Comparison of ENCODE assay signal across 24 cellular contexts in the genomic region with DNA sequence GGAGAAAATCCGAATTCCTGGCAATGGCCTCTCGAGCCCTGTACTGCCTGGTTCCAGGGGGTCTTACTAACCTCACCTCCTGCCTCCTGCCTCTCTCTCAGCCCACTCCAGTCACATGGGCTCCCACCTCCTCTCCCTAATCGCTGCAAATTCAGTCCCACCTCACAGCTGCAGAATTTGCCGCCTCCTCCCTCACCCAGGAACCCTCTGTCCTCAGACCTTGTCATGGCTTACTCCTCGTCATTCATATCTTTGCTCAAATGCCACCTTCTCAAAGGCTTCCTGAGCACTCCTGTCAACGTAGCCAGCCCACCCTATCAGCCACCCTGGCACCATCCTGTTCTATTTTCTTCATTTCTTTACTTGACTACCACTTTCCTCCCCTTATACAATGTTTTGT.
"Had no signal": no experiment of that assay in that cellular context is flagged by ENCODE, and none has a peak within 500 bp of the region (broad histone marks: within the 10 kb centered on the region; RNA-seq: fewer than 3 reads in every experiment).

No MANE protein-coding gene starts in this region.

- H3K36me3 Mint-ChIP-seq: activated naive CD4-positive, alpha-beta T cell treated with anti-CD3 and anti-CD28 coated beads, Interleukin-2, amount 10 ng/mL, durations not matched to agents 7 days and 5 days; activated naive CD8-positive, alpha-beta T cell treated with anti-CD3 and anti-CD28 coated beads, Interleukin-2, amount 10 ng/mL, durations not matched to agents 7 days and 5 days; brain; WTC11 had no signal

- H3K9me3 ChIP-seq: ascending aorta, breast epithelium, esophagus squamous epithelium, gastroesophageal sphincter had no signal

- H3K36me3 ChIP-seq: ascending aorta, breast epithelium, cardiac muscle cell, esophagus squamous epithelium, gastroesophageal sphincter had no signal

- H3K4me3 ChIP-seq: ascending aorta, breast epithelium, cardiac muscle cell, esophagus squamous epithelium, gastroesophageal sphincter had no signal

- H3K4me1 ChIP-seq: ascending aorta, breast epithelium, esophagus squamous epithelium, gastroesophageal sphincter had no signal

- H3K27me3 ChIP-seq: ascending aorta, breast epithelium had no signal

- DNase-seq: activated CD4-positive, alpha-beta memory T cell treated with anti-CD3 and anti-CD28 coated beads, Interleukin-2, amount 10 ng/mL, durations not matched to agents 7 days and 5 days; activated CD4-positive, alpha-beta T cell treated with anti-CD3 and anti-CD28 coated beads for 1 hour; activated CD4-positive, alpha-beta T cell treated with anti-CD3 and anti-CD28 coated beads for 4 hours; activated CD4-positive, alpha-beta T cell treated with anti-CD3 and anti-CD28 coated beads, Interleukin-2, amount 10 ng/mL, durations not matched to agents 7 days and 5 days; activated CD4-positive, alpha-beta T cell treated with anti-CD3 and anti-CD28 coated beads, Interleukin-2, amount 50 U/mL, for 4 hours; activated CD8-positive, alpha-beta memory T cell treated with anti-CD3 and anti-CD28 coated beads, Interleukin-2, amount 50 U/mL, for 48 hours; activated gamma-delta T cell; activated naive CD4-positive, alpha-beta T cell; activated naive CD4-positive, alpha-beta T cell treated with anti-CD3 and anti-CD28 coated beads, Interleukin-2, amount 10 ng/mL, durations not matched to agents 7 days and 5 days; activated naive CD8-positive, alpha-beta T cell treated with anti-CD3 and anti-CD28 coated beads, Interleukin-2, amount 10 ng/mL, durations not matched to agents 7 days and 5 days; activated T-cell treated with anti-CD3 and anti-CD28 coated beads for 4 hours; activated T-cell treated with anti-CD3 and anti-CD28 coated beads, Interleukin-2, amount 50 U/mL, for 24 hours; activated T-cell treated with anti-CD3 and anti-CD28 coated beads, Interleukin-2, amount 50 U/mL, for 72 hours; effector CD8-positive, alpha-beta T cell; esophagus squamous epithelium; foreskin melanocyte; T-helper 2 cell had no signal

- ATAC-seq: activated T-cell treated with anti-CD3 and anti-CD28 coated beads, Interleukin-2, amount 50 U/mL, for 72 hours; gastroesophageal sphincter; WTC11 had no signal

- H3K27ac Mint-ChIP-seq: activated CD4-positive, alpha-beta memory T cell treated with anti-CD3 and anti-CD28 coated beads, Interleukin-2, amount 10 ng/mL, durations not matched to agents 7 days and 5 days; activated CD4-positive, alpha-beta T cell treated with anti-CD3 and anti-CD28 coated beads, Interleukin-2, amount 10 ng/mL, durations not matched to agents 7 days and 5 days; activated naive CD4-positive, alpha-beta T cell treated with anti-CD3 and anti-CD28 coated beads, Interleukin-2, amount 10 ng/mL, durations not matched to agents 7 days and 5 days; activated naive CD8-positive, alpha-beta T cell treated with anti-CD3 and anti-CD28 coated beads, Interleukin-2, amount 10 ng/mL, durations not matched to agents 7 days and 5 days; activated T-cell treated with anti-CD3 and anti-CD28 coated beads, Interleukin-2, amount 50 U/mL, for 24 hours; activated T-cell treated with anti-CD3 and anti-CD28 coated beads, Interleukin-2, amount 50 U/mL, for 72 hours; WTC11 had no signal

- H3K9me3 Mint-ChIP-seq: activated CD4-positive, alpha-beta memory T cell treated with anti-CD3 and anti-CD28 coated beads, Interleukin-2, amount 10 ng/mL, durations not matched to agents 7 days and 5 days; activated CD4-positive, alpha-beta T cell treated with anti-CD3 and anti-CD28 coated beads, Interleukin-2, amount 10 ng/mL, durations not matched to agents 7 days and 5 days; activated naive CD4-positive, alpha-beta T cell treated with anti-CD3 and anti-CD28 coated beads, Interleukin-2, amount 10 ng/mL, durations not matched to agents 7 days and 5 days; activated naive CD8-positive, alpha-beta T cell treated with anti-CD3 and anti-CD28 coated beads, Interleukin-2, amount 10 ng/mL, durations not matched to agents 7 days and 5 days; activated T-cell treated with anti-CD3 and anti-CD28 coated beads, Interleukin-2, amount 50 U/mL, for 24 hours; activated T-cell treated with anti-CD3 and anti-CD28 coated beads, Interleukin-2, amount 50 U/mL, for 72 hours had no signal

- H3K27ac ChIP-seq: ascending aorta, breast epithelium, cardiac muscle cell, epithelial cell of prostate, esophagus squamous epithelium, gastroesophageal sphincter had no signal
